In the genomic region with DNA sequence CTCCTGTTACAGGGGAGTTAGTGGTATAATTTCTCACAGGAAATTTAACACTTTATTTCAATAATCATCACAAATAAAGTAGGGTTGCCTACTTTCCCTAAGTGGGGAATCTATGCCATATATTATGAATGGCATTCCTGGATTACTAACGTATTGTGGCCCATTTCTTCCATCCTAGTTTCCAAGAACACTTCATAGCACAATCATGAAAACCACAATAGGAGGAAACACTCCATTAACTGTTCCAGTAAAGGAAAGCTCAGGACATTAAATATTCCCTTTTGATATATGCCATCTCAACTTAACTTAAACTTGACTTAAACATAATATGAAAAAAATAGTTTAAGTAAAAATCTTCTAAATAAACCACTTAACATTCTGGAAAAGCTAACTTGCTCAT, we compare ENCODE assay signal across 20 cellular contexts. TPM values are rescaled to one million over a fixed set of nuclear protein-coding genes. Genes with fewer than 3 reads are reported as not detected.
DNase-seq lines count a peak whose midpoint lies in the region; ATAC-seq and TF ChIP-seq lines count a peak whose summit lies in the region.
"Had no signal": no experiment of that assay in that cellular context is flagged by ENCODE, and none has a peak within 500 bp of the region (broad histone marks: within the 10 kb centered on the region; RNA-seq: fewer than 3 reads in every experiment).

No MANE protein-coding gene starts in this region.

- intact Hi-C loops in Panc1 (cut with micrococcal nuclease; ENCODE audit: unreplicated experiment), result loop anchor here (10.0 kb wide), 1 partner anchor 48 kb away; no protein-coding TSS in a partner anchor

- no peak for ATAC-seq in Panc1
- ATAC-seq in GM21528 (IDR thresholded peaks at IDR 0.05; ENCODE audit: low FRiP score, unreplicated experiment), result no peak
- ATAC-seq: activated T-cell treated with anti-CD3 and anti-CD28 coated beads, Interleukin-2, amount 50 U/mL, for 4 hours had no signal

- peak overlapping the region in 4 of 7 donors; percentile 26 to 83 (median 60) for H3K4me3 Mint-ChIP-seq in CD8-positive, alpha-beta memory T cell
- peak overlapping the region; percentile 79 for H3K4me3 Mint-ChIP-seq in osteocyte (ENCODE audit: unreplicated experiment)

- no peaks in the 10 kb centered on the region for H3K27me3 Mint-ChIP-seq in CD8-positive, alpha-beta memory T cell
- H3K27me3 Mint-ChIP-seq in osteocyte (ENCODE audit: unreplicated experiment), result no peaks in the 10 kb centered on the region
- H3K27me3 Mint-ChIP-seq: IgD-negative memory B cell had no signal

- H3K27me3 ChIP-seq in CD8-positive, alpha-beta memory T cell (ENCODE audit: insufficient read depth, low read length, poor library complexity, severe bottlenecking), result no peaks in the 10 kb centered on the region
- H3K27me3 ChIP-seq in Panc1 (ENCODE audit: control insufficient read depth, insufficient read depth, low read length), result no peaks in the 10 kb centered on the region
- H3K27me3 ChIP-seq: sigmoid colon had no signal

- no peaks in the 10 kb centered on the region for H3K4me1 ChIP-seq in CD8-positive, alpha-beta memory T cell (ENCODE audit: insufficient read depth, low read length)
- peaks cover 3% of the 10 kb centered on the region; the same call in 1 of the 2 replicates for H3K4me1 ChIP-seq in Panc1 (ENCODE audit: control insufficient read depth, insufficient read depth, low read length)

- TF ChIP-seq CTCF in Panc1 (IDR thresholded peaks at IDR 0.05) (no peak), osteocyte (IDR thresholded peaks at IDR 0.05) (no peak)

- TSS peak; percentile 67 for BruUV-seq in Panc1 (replicated peaks; lab: Mats Ljungman, UMichigan)

- no peaks in the 10 kb centered on the region for H3K36me3 ChIP-seq in CD8-positive, alpha-beta memory T cell (ENCODE audit: insufficient read depth, low read length)
- H3K36me3 ChIP-seq in Panc1 (ENCODE audit: control insufficient read depth, insufficient read depth, low read length), result peaks cover 4% of the 10 kb centered on the region; the same call in 1 of the 2 replicates

- in situ Hi-C loops in Panc1 (cut with HindIII; ENCODE audit: low pct_unique_long_range_greater_than_20kb, low sequenced_read_pairs), result no loop called here

- POLR2A ChIA-PET in CD8-positive, alpha-beta memory T cell (lab: Charles Lee), result no interaction called here
- POLR2A ChIA-PET in Panc1 (lab: Charles Lee), result no interaction called here

- CTCF ChIA-PET in CD8-positive, alpha-beta memory T cell (lab: Charles Lee), result no interaction called here
- CTCF ChIA-PET in Panc1 (lab: Charles Lee), result no interaction called here

- peak overlapping the region in 1 of 8 donors; percentile 12 for H3K27ac Mint-ChIP-seq in CD8-positive, alpha-beta memory T cell
- H3K27ac Mint-ChIP-seq in osteocyte (ENCODE audit: unreplicated experiment), result no peak overlapping the region
- H3K27ac Mint-ChIP-seq: IgD-negative memory B cell had no signal

- DNase-seq in CD8-positive, alpha-beta memory T cell, result no peak
- DNase-seq in Panc1 (ENCODE audit: low read depth, low spot score) (no peak), glomerular visceral epithelial cell (ENCODE audit: extremely low spot score) (peak; percentile 9), osteocyte (ENCODE audit: extremely low spot score, unreplicated experiment) (no peak), DMS 273 (lab: John Stamatoyannopoulos, UW; ENCODE audit: unreplicated experiment) (no peak)
- no peak for DNase-seq in activated T-cell treated with anti-CD3 and anti-CD28 coated beads, Interleukin-2, amount 50 U/mL, for 48 hours
- DNase-seq: activated CD4-positive, alpha-beta T cell treated with anti-CD3 and anti-CD28 coated beads, Interleukin-2, amount 50 U/mL, for 48 hours; activated T-cell treated with anti-CD3 and anti-CD28 coated beads, Interleukin-2, amount 50 U/mL, for 4 hours; amniotic stem cell; head of caudate nucleus; MV-4-11; NCI-H2081; NCI-H524 treated with DMSO at 0.1 percent for 48 hours; nucleus accumbens; OCI-M1; sigmoid colon; stimulated activated CD4-positive, alpha-beta T cell treated with anti-CD3 and anti-CD28 coated beads, Interleukin-4, amount 100 ng/mL, for 24 hours; stimulated activated CD8-positive, alpha-beta memory T cell treated with anti-CD3 and anti-CD28 coated beads, Interleukin-4, amount 100 ng/mL, for 48 hours had no signal

- no peak overlapping the region for H3K4me3 ChIP-seq in CD8-positive, alpha-beta memory T cell (ENCODE audit: low read length)
- no peak overlapping the region for H3K4me3 ChIP-seq in Panc1 (ENCODE audit: low read depth in 2 of 2, low read length in 2 of 2)

- no peak overlapping the region for H3K27ac ChIP-seq in CD8-positive, alpha-beta memory T cell (ENCODE audit: low read depth, low read length)
- no peak overlapping the region for H3K27ac ChIP-seq in Panc1 (ENCODE audit: low read length)
- H3K27ac ChIP-seq: sigmoid colon had no signal

- H3K36me3 Mint-ChIP-seq in CD8-positive, alpha-beta memory T cell, result peaks cover 0 to 8% (median 2%) of the 10 kb centered on the region in 3 donors
- peaks cover 4% of the 10 kb centered on the region for H3K36me3 Mint-ChIP-seq in osteocyte (ENCODE audit: unreplicated experiment)
- H3K36me3 Mint-ChIP-seq: IgD-negative memory B cell had no signal

- H3K4me1 Mint-ChIP-seq in CD8-positive, alpha-beta memory T cell, result peaks cover 16 to 33% (median 24%) of the 10 kb centered on the region in 3 donors
- H3K4me1 Mint-ChIP-seq in osteocyte (ENCODE audit: unreplicated experiment), result peaks cover 33% of the 10 kb centered on the region

- no peaks in the 10 kb centered on the region for H3K9me3 ChIP-seq in CD8-positive, alpha-beta memory T cell (ENCODE audit: low read length)
- H3K9me3 ChIP-seq in Panc1 (ENCODE audit: control insufficient read depth, insufficient read depth, low read depth, low read length), result no peaks in the 10 kb centered on the region
- H3K9me3 ChIP-seq: sigmoid colon had no signal

- no peaks in the 10 kb centered on the region for H3K9me3 Mint-ChIP-seq in CD8-positive, alpha-beta memory T cell
- no peaks in the 10 kb centered on the region for H3K9me3 Mint-ChIP-seq in osteocyte (ENCODE audit: unreplicated experiment)
- H3K9me3 Mint-ChIP-seq: activated T-cell treated with anti-CD3 and anti-CD28 coated beads, Interleukin-2, amount 50 U/mL, for 4 hours; IgD-negative memory B cell had no signal

RNA-seq across cellular contexts. Expression of gene CPLANE1, which starts 2.1 kb away (rescaled TPM):
- total RNA-seq in CD8-positive, alpha-beta memory T cell, result 1 to 10 TPM; 8.2 to 9.3 TPM
- polyA plus RNA-seq in CD8-positive, alpha-beta memory T cell, result 1.3 TPM
- total RNA-seq in Panc1 (2021; ENCODE audit: unreplicated experiment) (18.1 TPM), osteocyte (31.4 and 33.7 TPM in 2 replicates)
- 7.2 TPM for polyA plus RNA-seq in Panc1 (2012; ENCODE audit: insufficient read length)
